12 cellular contexts compared by ENCODE assay signal in genomic region chr9:125549465-125550215, GRCh38.
A peak's percentile ranks its signal among the peaks of the same experiment; 100 is the strongest.
DNase-seq lines count a peak whose midpoint lies in the region; ATAC-seq and TF ChIP-seq lines count a peak whose summit lies in the region.
"Had no signal": no experiment of that assay in that cellular context is flagged by ENCODE, and none has a peak within 500 bp of the region (broad histone marks: within the 10 kb centered on the region; RNA-seq: fewer than 3 reads in every experiment).

No MANE protein-coding gene starts in this region.

- no peak for TF ChIP-seq EP300 in upper lobe of left lung (IDR thresholded peaks at IDR 0.05)

- H3K4me1 Mint-ChIP-seq in memory B cell = peaks cover 5% of the 10 kb centered on the region

- peak overlapping the region; percentile 32 to 69 (median 54) for H3K27ac ChIP-seq in upper lobe of left lung
- H3K27ac ChIP-seq: SJSA1 had no signal

- ATAC-seq in esophagus mucosa (peak; percentile 44), memory B cell (ENCODE audit: low read depth) (no peak), upper lobe of left lung (ENCODE audit: low FRiP score in 2 of 2) (peak; percentile 61 to 75)

- DNase-seq in DMS 273 (lab: John Stamatoyannopoulos, UW; ENCODE audit: unreplicated experiment) = peak; percentile 13
- DNase-seq in DMS 273 treated with DMSO at 0.1 percent for 48 hours (lab: John Stamatoyannopoulos, UW) = no peak
- no peak for DNase-seq in memory B cell (ENCODE audit: low spot score in 2 of 2)
- DNase-seq in upper lobe of left lung = peak in 1 of 2 donors; percentile 70
- no peak for DNase-seq in NCI-H1930 (lab: John Stamatoyannopoulos, UW)
- DNase-seq in EL = no peak
- no peak for DNase-seq in superior temporal gyrus (ENCODE audit: extremely low spot score)
- DNase-seq: 8988T; NCI-H1417 treated with DMSO at 0.1 percent for 48 hours; stimulated activated CD4-positive, alpha-beta T cell treated with anti-CD3 and anti-CD28 coated beads, Interleukin-12 subunit alpha, Interleukin-12 subunit beta, amount 100 ng/mL, for 4 hours had no signal

- TF ChIP-seq CTCF in upper lobe of left lung (IDR thresholded peaks at IDR 0.05) = peak in 1 of 6 experiments; percentile 8

- no peaks in the 10 kb centered on the region for H3K27me3 Mint-ChIP-seq in memory B cell

- H3K4me1 ChIP-seq in upper lobe of left lung = peaks cover 26 to 53% (median 32%) of the 10 kb centered on the region in 4 donors

- H3K9me3 Mint-ChIP-seq in memory B cell = no peaks in the 10 kb centered on the region

- H3K36me3 ChIP-seq in upper lobe of left lung = no peaks in the 10 kb centered on the region

- H3K4me3 ChIP-seq in upper lobe of left lung = peak overlapping the region in 1 of 4 donors; percentile 2
- H3K4me3 ChIP-seq: SJSA1 had no signal

- H3K4me3 Mint-ChIP-seq in memory B cell = no peak overlapping the region

- peak overlapping the region; percentile 31 for H3K27ac Mint-ChIP-seq in memory B cell

- no peak for TF ChIP-seq POLR2A in upper lobe of left lung (IDR thresholded peaks at IDR 0.05)

- WGBS in upper lobe of left lung, 2 donors = 45 to 47% methylated on average over 12 of the region's 12 CpGs

- peaks cover 8% of the 10 kb centered on the region for H3K36me3 Mint-ChIP-seq in memory B cell

- H3K9me3 ChIP-seq in upper lobe of left lung = no peaks in the 10 kb centered on the region
- H3K9me3 ChIP-seq: SJSA1 had no signal

- H3K27me3 ChIP-seq in upper lobe of left lung = no peaks in the 10 kb centered on the region
- H3K27me3 ChIP-seq: SJSA1 had no signal
